15 cellular contexts compared by ENCODE assay signal in the genomic region with DNA sequence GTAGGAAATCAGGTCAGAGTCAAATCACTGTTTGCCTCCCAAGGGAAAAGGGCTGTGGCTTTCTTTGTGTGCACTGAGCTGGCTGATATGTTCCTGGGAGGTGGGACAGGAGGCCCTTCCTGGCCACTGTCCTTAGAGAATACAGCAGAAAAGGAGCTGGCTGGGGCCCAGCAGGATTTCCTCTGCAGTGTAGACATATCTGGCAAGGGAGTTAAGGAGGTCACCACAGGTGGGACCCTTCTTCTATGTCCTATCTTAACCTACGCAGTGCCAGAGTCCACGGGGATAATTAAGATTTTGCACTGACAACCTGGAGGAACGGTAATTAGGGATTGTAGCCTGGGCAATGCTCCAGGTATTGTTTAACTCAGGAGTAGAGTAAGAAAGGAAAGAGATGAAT.
DNase-seq lines count a peak whose midpoint lies in the region; ATAC-seq and TF ChIP-seq lines count a peak whose summit lies in the region.
"Had no signal": no experiment of that assay in that cellular context is flagged by ENCODE, and none has a peak within 500 bp of the region (broad histone marks: within the 10 kb centered on the region; RNA-seq: fewer than 3 reads in every experiment).

No MANE protein-coding gene starts in this region.

- H3K4me1 ChIP-seq in right atrium auricular region (peaks cover 0 to 34% of the 10 kb centered on the region in 2 donors), endodermal cell (ENCODE audit: control insufficient read depth, insufficient read depth, low read length) (peaks cover 10% of the 10 kb centered on the region), transverse colon (peaks cover 0 to 31% (median 16%) of the 10 kb centered on the region in 4 donors), Karpas-422 (ENCODE audit: low read length) (no peaks in the 10 kb centered on the region), esophagus squamous epithelium (peaks cover 0 to 27% (median 0%) of the 10 kb centered on the region in 3 donors)

- H3K27me3 Mint-ChIP-seq in endodermal cell (ENCODE audit: insufficient read depth) (peaks cover 2% of the 10 kb centered on the region), HFFc6 (ENCODE audit: insufficient read depth) (peaks cover 14% of the 10 kb centered on the region)

- TF ChIP-seq POLR2A in transverse colon (IDR thresholded peaks at IDR 0.05) (no peak), esophagus squamous epithelium (IDR thresholded peaks at IDR 0.05) (no peak)

- peak overlapping the region; percentile 22 for H3K27ac Mint-ChIP-seq in endodermal cell
- H3K27ac Mint-ChIP-seq in HFFc6, result no peak overlapping the region
- H3K27ac Mint-ChIP-seq: CD4-positive, alpha-beta memory T cell; GM23338 had no signal

- no peaks in the 10 kb centered on the region for H3K36me3 ChIP-seq in right atrium auricular region
- H3K36me3 ChIP-seq in endodermal cell (ENCODE audit: control insufficient read depth, insufficient read depth, low read length), result no peaks in the 10 kb centered on the region
- H3K36me3 ChIP-seq in transverse colon, result no peaks in the 10 kb centered on the region
- H3K36me3 ChIP-seq in Karpas-422 (ENCODE audit: insufficient read depth, low read length), result no peaks in the 10 kb centered on the region
- no peaks in the 10 kb centered on the region for H3K36me3 ChIP-seq in esophagus squamous epithelium

- H3K9me3 Mint-ChIP-seq in endodermal cell, result no peaks in the 10 kb centered on the region
- H3K9me3 Mint-ChIP-seq in HFFc6, result no peaks in the 10 kb centered on the region
- H3K9me3 Mint-ChIP-seq: GM23338 had no signal

- no peaks in the 10 kb centered on the region for H3K36me3 Mint-ChIP-seq in endodermal cell (ENCODE audit: low read depth)
- no peaks in the 10 kb centered on the region for H3K36me3 Mint-ChIP-seq in HFFc6 (ENCODE audit: low read depth)
- H3K36me3 Mint-ChIP-seq: CD4-positive, alpha-beta memory T cell had no signal

- peak; percentile 35 for ATAC-seq in Right ventricle myocardium inferior
- peak; percentile 81 for ATAC-seq in left colon
- ATAC-seq: GM23338 had no signal

- H2AFZ ChIP-seq in Karpas-422 (ENCODE audit: low read length), result no peak overlapping the region
- H2AFZ ChIP-seq: GM23338 had no signal

- DNase-seq in Right ventricle myocardium inferior (ENCODE audit: missing footprints) (no peak), right atrium auricular region (ENCODE audit: low spot score) (no peak), endodermal cell (peak; percentile 67), left colon (peak; percentile 16 to 46), transverse colon (peak; percentile 27), Karpas-422 (no peak), HFFc6 (no peak), esophagus squamous epithelium (lab: John Stamatoyannopoulos, UW) (no peak)
- DNase-seq: ACHN; CD4-positive, alpha-beta memory T cell; MV-4-11; NCI-H146; NCI-H2171; NCI-H446 treated with DMSO at 0.1 percent for 48 hours had no signal

- H3K4me3 ChIP-seq in right atrium auricular region (no peak overlapping the region), endodermal cell (ENCODE audit: low read length) (no peak overlapping the region), transverse colon (no peak overlapping the region), Karpas-422 (ENCODE audit: low read length) (no peak overlapping the region), esophagus squamous epithelium (no peak overlapping the region)
- H3K4me3 ChIP-seq: GM23338 had no signal

- H4K20me1 ChIP-seq in Karpas-422 (ENCODE audit: insufficient read depth, low read depth, low read length), result no peaks in the 10 kb centered on the region

- TF ChIP-seq CTCF in right atrium auricular region (IDR thresholded peaks at IDR 0.05) (no peak), endodermal cell (conservative IDR thresholded peaks at IDR 0.05) (no peak), transverse colon (IDR thresholded peaks at IDR 0.05) (no peak), HFFc6 (IDR thresholded peaks at IDR 0.05) (no peak), esophagus squamous epithelium (IDR thresholded peaks at IDR 0.05) (no peak)

- H3K4me2 ChIP-seq in Karpas-422 (ENCODE audit: low read depth, low read length, poor library complexity, severe bottlenecking), result no peak overlapping the region
- H3K4me2 ChIP-seq: GM23338 had no signal

- H3K27ac ChIP-seq in right atrium auricular region, result no peak overlapping the region
- H3K27ac ChIP-seq in endodermal cell (ENCODE audit: low read depth, low read length), result no peak overlapping the region
- H3K27ac ChIP-seq in transverse colon, result peak overlapping the region in 3 of 4 donors; percentile 19 to 38 (median 33)
- no peak overlapping the region for H3K27ac ChIP-seq in Karpas-422 (ENCODE audit: low read length)
- H3K27ac ChIP-seq in esophagus squamous epithelium, result no peak overlapping the region

- TF ChIP-seq EP300 in transverse colon (IDR thresholded peaks at IDR 0.05; ENCODE audit: low read depth), result no peak

- intact Hi-C loops in Right ventricle myocardium inferior (cut with DNase I) (no loop called here), left colon (cut with DNase I, micrococcal nuclease) (no loop called here), transverse colon (cut with DNase I; ENCODE audit: low total_unique reads) (no loop called here), esophagus squamous epithelium (cut with DNase I) (no loop called here)

- WGBS in endodermal cell (ENCODE audit: insufficient coverage in 1 of 2, insufficient read length in 1 of 2), 2 experiments, result 58 to 88% methylated on average over 3 of the region's 3 CpGs
- 57 to 64% methylated on average over 1 to 3 of the region's 3 CpGs for WGBS in transverse colon (ENCODE audit: low coverage in 1 of 2), 2 donors
- WGBS in esophagus squamous epithelium, 2 donors, result 38 to 65% methylated on average over 3 of the region's 3 CpGs

- no peaks in the 10 kb centered on the region for H3K9me3 ChIP-seq in right atrium auricular region
- no peaks in the 10 kb centered on the region for H3K9me3 ChIP-seq in endodermal cell (ENCODE audit: control insufficient read depth, low read length)
- H3K9me3 ChIP-seq in transverse colon, result no peaks in the 10 kb centered on the region
- no peaks in the 10 kb centered on the region for H3K9me3 ChIP-seq in Karpas-422 (ENCODE audit: low read length)
- H3K9me3 ChIP-seq in esophagus squamous epithelium, result no peaks in the 10 kb centered on the region

- no peaks in the 10 kb centered on the region for H3K9me2 ChIP-seq in Karpas-422 (replicated peaks; ENCODE audit: insufficient read depth, low read length)

- no peak overlapping the region for H3K9ac ChIP-seq in endodermal cell (ENCODE audit: extremely low read depth, low read length, poor library complexity, severe bottlenecking)
- no peak overlapping the region for H3K9ac ChIP-seq in Karpas-422 (ENCODE audit: low read length)

- no peaks in the 10 kb centered on the region for H3K79me2 ChIP-seq in Karpas-422 (ENCODE audit: low read length)

- H3K27me3 ChIP-seq in right atrium auricular region (no peaks in the 10 kb centered on the region), endodermal cell (ENCODE audit: control insufficient read depth, insufficient read depth, low read length, poor library complexity, severe bottlenecking) (no peaks in the 10 kb centered on the region), transverse colon (no peaks in the 10 kb centered on the region), Karpas-422 (ENCODE audit: low read length) (no peaks in the 10 kb centered on the region), esophagus squamous epithelium (peaks cover 0 to 3% (median 0%) of the 10 kb centered on the region in 4 donors)

- in situ Hi-C loops in transverse colon (cut with MboI; ENCODE audit: low pct_ligation_motif_present in 1 of 4, low pct_unique_long_range_greater_than_20kb in 1 of 4, low sequenced_read_pairs in 3 of 4), result no loop called here

- H3K4me1 Mint-ChIP-seq in endodermal cell, result peaks cover 22% of the 10 kb centered on the region
- peaks cover 19% of the 10 kb centered on the region for H3K4me1 Mint-ChIP-seq in HFFc6 (ENCODE audit: low read depth)
- H3K4me1 Mint-ChIP-seq: CD4-positive, alpha-beta memory T cell had no signal

- H3K4me3 Mint-ChIP-seq in endodermal cell, result no peak overlapping the region
- no peak overlapping the region for H3K4me3 Mint-ChIP-seq in HFFc6
- H3K4me3 Mint-ChIP-seq: CD4-positive, alpha-beta memory T cell; GM23338 had no signal

Comparison
In these comparisons a context has a peak if more than half of its experiments do, and no peak if none do; other contexts are left out.
1. DNase-seq: peak in endodermal cell (single experiment), left colon (2 of 2) and transverse colon (single experiment); none in Right ventricle myocardium inferior (single experiment), right atrium auricular region (single experiment), Karpas-422 (single experiment), HFFc6 (single experiment) and esophagus squamous epithelium (single experiment).
2. H3K27ac ChIP-seq: peak in transverse colon (3 of 4); none in right atrium auricular region (0 of 2), endodermal cell (single experiment), Karpas-422 (single experiment) and esophagus squamous epithelium (0 of 4).